ENCODE assay signal across 22 cellular contexts in the genomic region with DNA sequence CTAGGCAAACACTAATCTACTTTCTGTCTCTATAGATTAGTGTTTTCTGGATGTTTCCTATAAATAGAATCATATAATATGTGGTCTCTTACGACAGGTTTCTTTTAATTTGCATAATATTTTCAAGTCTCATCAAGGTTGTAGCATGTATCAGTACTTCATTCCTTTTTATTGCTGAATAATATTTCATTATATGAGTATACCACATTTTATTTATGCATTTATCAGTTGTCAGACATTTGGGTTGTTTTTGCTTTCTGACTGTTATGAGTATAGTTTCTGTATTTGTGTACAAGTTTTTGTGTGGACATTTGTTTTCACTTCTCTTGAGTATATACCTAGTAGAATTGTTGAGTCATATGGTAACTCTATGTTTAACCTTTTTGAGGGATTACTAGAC.
A peak's percentile ranks its signal among the peaks of the same experiment; 100 is the strongest.
DNase-seq lines count a peak whose midpoint lies in the region; ATAC-seq lines count a peak whose summit lies in the region.
"Had no signal": no experiment of that assay in that cellular context is flagged by ENCODE, and none has a peak within 500 bp of the region (broad histone marks: within the 10 kb centered on the region; RNA-seq: fewer than 3 reads in every experiment).

No MANE protein-coding gene starts in this region.

- peak; percentile 61 to 68 for ATAC-seq in activated CD4-positive, CD25-positive, alpha-beta regulatory T cell treated with anti-CD3 and anti-CD28 coated beads, Interleukin-2, amount 50 U/mL, for 24 hours
- ATAC-seq in HG02759 (IDR thresholded peaks at IDR 0.05; ENCODE audit: unreplicated experiment) (peak; percentile 72), HG03432 (IDR thresholded peaks at IDR 0.05; ENCODE audit: unreplicated experiment) (peak; percentile 61), GM18909 (IDR thresholded peaks at IDR 0.05; ENCODE audit: poor library complexity, unreplicated experiment) (no peak), GM21825 (IDR thresholded peaks at IDR 0.05; ENCODE audit: unreplicated experiment) (no peak), GM21526 (IDR thresholded peaks at IDR 0.05; ENCODE audit: low FRiP score, unreplicated experiment) (no peak)
- ATAC-seq: effector memory CD8-positive, alpha-beta T cell; naive thymus-derived CD8-positive, alpha-beta T cell; Right ventricle myocardium inferior had no signal

- DNase-seq in activated CD4-positive, CD25-positive, alpha-beta regulatory T cell (lab: John Stamatoyannopoulos, UW): no peak
- DNase-seq in activated CD8-positive, alpha-beta memory T cell treated with anti-CD3 and anti-CD28 coated beads for 24 hours: no peak
- DNase-seq: activated effector memory CD4-positive, alpha-beta T cell treated with Interleukin-2 at 50 U/mL for 16 hours; amniotic stem cell; cerebellar nuclear complex; DMS53; effector memory CD8-positive, alpha-beta T cell; islet precursor cell; mammary epithelial cell; naive thymus-derived CD8-positive, alpha-beta T cell; NCI-H1694; NCI-H446; posterior cingulate gyrus; T-helper 1 cell; transverse colon had no signal

Comparison
In these comparisons a context has a peak if more than half of its experiments do, and no peak if none do; other contexts are left out.
1. ATAC-seq: peak in activated CD4-positive, CD25-positive, alpha-beta regulatory T cell treated with anti-CD3 and anti-CD28 coated beads, Interleukin-2, amount 50 U/mL, for 24 hours (2 of 2), HG02759 (single experiment) and HG03432 (single experiment); none in GM18909 (single experiment), GM21825 (single experiment) and GM21526 (single experiment).